In the genomic region with DNA sequence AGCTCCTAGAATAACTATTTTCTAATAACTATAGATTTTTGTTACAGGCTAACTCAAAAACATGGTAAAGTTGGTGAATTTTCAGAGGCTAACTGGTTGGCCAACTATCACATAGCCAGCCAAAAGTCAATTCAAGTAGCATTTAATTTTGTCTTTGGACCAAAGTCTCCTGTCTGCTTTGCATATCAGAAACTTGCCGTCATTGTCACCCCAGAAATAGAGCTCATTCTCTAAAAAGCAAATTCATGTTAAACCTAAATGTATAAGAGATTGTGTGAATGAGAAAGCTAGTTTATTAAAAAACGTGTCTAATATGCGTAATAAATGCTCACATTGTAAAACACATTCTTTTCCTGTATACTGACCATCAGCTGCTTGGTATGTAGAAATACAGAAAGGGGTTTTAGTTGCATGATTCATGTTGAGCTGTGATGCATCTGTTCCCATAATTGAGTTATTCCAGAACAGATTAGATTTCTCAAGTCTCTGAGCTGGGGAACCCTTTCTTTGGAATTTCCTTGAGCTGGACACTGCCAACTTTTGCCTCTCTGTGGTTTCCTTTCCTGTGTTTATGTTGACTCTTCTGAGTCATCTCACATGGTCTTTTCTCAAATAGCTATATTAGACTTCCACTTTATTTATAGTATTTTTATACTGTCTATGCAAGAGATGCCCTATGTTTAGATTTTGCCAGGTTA, we compare ENCODE assay signal across 10 cellular contexts. TPM values are rescaled to one million over a fixed set of nuclear protein-coding genes. Genes with fewer than 3 reads are reported as not detected.
DNase-seq lines count a peak whose midpoint lies in the region; ATAC-seq, FAIRE-seq and TF ChIP-seq lines count a peak whose summit lies in the region.
"Had no signal": no experiment of that assay in that cellular context is flagged by ENCODE, and none has a peak within 500 bp of the region (broad histone marks: within the 10 kb centered on the region; RNA-seq: fewer than 3 reads in every experiment).

No MANE protein-coding gene starts in this region.

- H3K27me3 ChIP-seq in astrocyte (ENCODE audit: insufficient read depth, low read length) = no peaks in the 10 kb centered on the region
- H3K27me3 ChIP-seq in right lobe of liver = no peaks in the 10 kb centered on the region

- H3K36me3 Mint-ChIP-seq in astrocyte (ENCODE audit: low read depth, unreplicated experiment) = peaks cover 2% of the 10 kb centered on the region
- peaks cover 18% of the 10 kb centered on the region for H3K36me3 Mint-ChIP-seq in activated CD4-positive, alpha-beta memory T cell treated with anti-CD3 and anti-CD28 coated beads for 36 hours

- H3K27me3 Mint-ChIP-seq in astrocyte (ENCODE audit: low read depth, unreplicated experiment) = no peaks in the 10 kb centered on the region
- no peaks in the 10 kb centered on the region for H3K27me3 Mint-ChIP-seq in activated CD4-positive, alpha-beta memory T cell treated with anti-CD3 and anti-CD28 coated beads for 36 hours
- H3K27me3 Mint-ChIP-seq: dendritic cell treated with granulocyte-macrophage colony-stimulating factor and Interleukin-4, amounts not matched to agents 40 ng/mL and 50 ng/mL, for 4 days had no signal

- H3K9me3 Mint-ChIP-seq in astrocyte (ENCODE audit: unreplicated experiment) = peaks cover 1% of the 10 kb centered on the region
- peaks cover 3% of the 10 kb centered on the region for H3K9me3 Mint-ChIP-seq in activated CD4-positive, alpha-beta memory T cell treated with anti-CD3 and anti-CD28 coated beads for 36 hours

- no peaks in the 10 kb centered on the region for H4K20me1 ChIP-seq in astrocyte (ENCODE audit: insufficient read depth, low read length)

- H3K4me1 Mint-ChIP-seq in astrocyte (ENCODE audit: low read depth, unreplicated experiment) = peaks cover 26% of the 10 kb centered on the region
- peaks cover 38% of the 10 kb centered on the region for H3K4me1 Mint-ChIP-seq in activated CD4-positive, alpha-beta memory T cell treated with anti-CD3 and anti-CD28 coated beads for 36 hours (ENCODE audit: low read depth)

- H3K4me3 ChIP-seq in astrocyte (ENCODE audit: insufficient read depth, low read depth, low read length) (peak overlapping the region; percentile 25), right lobe of liver (no peak overlapping the region)

- H3K9ac ChIP-seq in astrocyte (ENCODE audit: low read length) = peak overlapping the region; percentile 79

- peak overlapping the region; percentile 52 for H3K4me3 Mint-ChIP-seq in astrocyte (ENCODE audit: unreplicated experiment)
- H3K4me3 Mint-ChIP-seq in activated CD4-positive, alpha-beta memory T cell treated with anti-CD3 and anti-CD28 coated beads for 36 hours = no peak overlapping the region
- H3K4me3 Mint-ChIP-seq: dendritic cell treated with granulocyte-macrophage colony-stimulating factor and Interleukin-4, amounts not matched to agents 40 ng/mL and 50 ng/mL, for 4 days had no signal

- no peak for TF ChIP-seq CTCF in astrocyte (IDR thresholded peaks at IDR 0.05; ENCODE audit: insufficient read depth, low read depth, low read length)
- TF ChIP-seq CTCF in right lobe of liver (IDR thresholded peaks at IDR 0.05) = no peak

- no peak for TF ChIP-seq POLR2A in right lobe of liver (IDR thresholded peaks at IDR 0.05)

- H3K79me2 ChIP-seq in astrocyte (ENCODE audit: insufficient read depth, low read length) = peaks cover 93% of the 10 kb centered on the region

- peak overlapping the region; percentile 80 for H3K4me2 ChIP-seq in astrocyte (ENCODE audit: low read length)

- peak overlapping the region; percentile 97 for H3K27ac Mint-ChIP-seq in astrocyte (ENCODE audit: unreplicated experiment)
- H3K27ac Mint-ChIP-seq in activated CD4-positive, alpha-beta memory T cell treated with anti-CD3 and anti-CD28 coated beads for 36 hours = no peak overlapping the region
- H3K27ac Mint-ChIP-seq: dendritic cell treated with granulocyte-macrophage colony-stimulating factor and Interleukin-4, amounts not matched to agents 40 ng/mL and 50 ng/mL, for 4 days had no signal

- POLR2A ChIA-PET in activated CD4-positive, alpha-beta memory T cell treated with anti-CD3 and anti-CD28 coated beads for 36 hours (lab: Charles Lee) = no interaction called here

- ATAC-seq in HG02798 (IDR thresholded peaks at IDR 0.05; ENCODE audit: poor library complexity, unreplicated experiment) (peak; percentile 64), right lobe of liver (peak; percentile 52 to 87 (median 66)), GM21526 (IDR thresholded peaks at IDR 0.05; ENCODE audit: low FRiP score, unreplicated experiment) (no peak)

- H3K36me3 ChIP-seq in astrocyte (ENCODE audit: insufficient read depth, low read length) (no peaks in the 10 kb centered on the region), right lobe of liver (no peaks in the 10 kb centered on the region)

- H2AFZ ChIP-seq in astrocyte (ENCODE audit: low read depth, low read length) = no peak overlapping the region

- peak overlapping the region; percentile 94 for H3K27ac ChIP-seq in astrocyte (ENCODE audit: low read depth, low read length)
- peak overlapping the region in 1 of 3 donors; percentile 25 for H3K27ac ChIP-seq in right lobe of liver
- H3K27ac ChIP-seq in substantia nigra (ENCODE audit: low read depth, low read length, poor library complexity, severe bottlenecking) = no peak overlapping the region

- WGBS in right lobe of liver (ENCODE audit: insufficient coverage, low coverage, low lambda C conversion rate, missing lambda C conversion rate) = 57% methylated on average over 3 of the region's 3 CpGs

- FAIRE-seq in astrocyte (lab: Jason Lieb, UNC) = peak; percentile 98

- intact Hi-C loops in right lobe of liver (cut with DNase I) = no loop called here
- intact Hi-C loops in activated CD4-positive, alpha-beta memory T cell treated with anti-CD3 and anti-CD28 coated beads for 36 hours (cut with micrococcal nuclease) = no loop called here

- H3K9me3 ChIP-seq in astrocyte (ENCODE audit: insufficient read depth, low read depth, low read length) = no peaks in the 10 kb centered on the region
- H3K9me3 ChIP-seq in right lobe of liver = no peaks in the 10 kb centered on the region

- H3K4me1 ChIP-seq in astrocyte (ENCODE audit: insufficient read depth, low read length) (peaks cover 24% of the 10 kb centered on the region), right lobe of liver (peaks cover 0 to 10% (median 3%) of the 10 kb centered on the region in 4 donors)

- DNase-seq in AG20443 (ENCODE audit: low spot score) (peak; percentile 76), astrocyte (ENCODE audit: low read depth) (peak; percentile 99), right lobe of liver (no peak), substantia nigra (lab: John Stamatoyannopoulos, UW) (no peak)
- DNase-seq in NK-92 treated with Interleukin-12 subunit alpha and Interleukin-12 subunit beta, amount 100 ng/mL, for 24 hours (lab: John Stamatoyannopoulos, UW) = no peak
- no peak for DNase-seq in activated CD4-positive, alpha-beta memory T cell treated with anti-CD3 and anti-CD28 coated beads for 36 hours
- DNase-seq: NCI-H510A treated with DMSO at 0.1 percent for 48 hours had no signal

- CTCF ChIA-PET in activated CD4-positive, alpha-beta memory T cell treated with anti-CD3 and anti-CD28 coated beads for 36 hours (lab: Charles Lee) = interaction anchor here (1.1 kb wide), 1 partner anchor 187 kb away, joined by 3 read pairs; no protein-coding TSS in a partner anchor

RNA-seq across cellular contexts. Expression of a gene that starts 7.3 kb away (rescaled TPM):
- total RNA-seq in astrocyte = 15.4 and 17.0 TPM in 2 replicates
- total RNA-seq in right lobe of liver = 1 to 10 TPM; 3.2 to 9.5 (median 6.1) TPM
- 10 to 100 TPM; 10.4 to 10.9 TPM for total RNA-seq in activated CD4-positive, alpha-beta memory T cell treated with anti-CD3 and anti-CD28 coated beads for 36 hours

Comparison
In these comparisons a context has a peak if more than half of its experiments do, and no peak if none do; other contexts are left out.
1. DNase-seq: peak in AG20443 (single experiment) and astrocyte (single experiment); none in right lobe of liver (0 of 3), NK-92 treated with Interleukin-12 subunit alpha and Interleukin-12 subunit beta, amount 100 ng/mL, for 24 hours (single experiment), substantia nigra (0 of 49) and activated CD4-positive, alpha-beta memory T cell treated with anti-CD3 and anti-CD28 coated beads for 36 hours (single experiment).